In the genomic region with DNA sequence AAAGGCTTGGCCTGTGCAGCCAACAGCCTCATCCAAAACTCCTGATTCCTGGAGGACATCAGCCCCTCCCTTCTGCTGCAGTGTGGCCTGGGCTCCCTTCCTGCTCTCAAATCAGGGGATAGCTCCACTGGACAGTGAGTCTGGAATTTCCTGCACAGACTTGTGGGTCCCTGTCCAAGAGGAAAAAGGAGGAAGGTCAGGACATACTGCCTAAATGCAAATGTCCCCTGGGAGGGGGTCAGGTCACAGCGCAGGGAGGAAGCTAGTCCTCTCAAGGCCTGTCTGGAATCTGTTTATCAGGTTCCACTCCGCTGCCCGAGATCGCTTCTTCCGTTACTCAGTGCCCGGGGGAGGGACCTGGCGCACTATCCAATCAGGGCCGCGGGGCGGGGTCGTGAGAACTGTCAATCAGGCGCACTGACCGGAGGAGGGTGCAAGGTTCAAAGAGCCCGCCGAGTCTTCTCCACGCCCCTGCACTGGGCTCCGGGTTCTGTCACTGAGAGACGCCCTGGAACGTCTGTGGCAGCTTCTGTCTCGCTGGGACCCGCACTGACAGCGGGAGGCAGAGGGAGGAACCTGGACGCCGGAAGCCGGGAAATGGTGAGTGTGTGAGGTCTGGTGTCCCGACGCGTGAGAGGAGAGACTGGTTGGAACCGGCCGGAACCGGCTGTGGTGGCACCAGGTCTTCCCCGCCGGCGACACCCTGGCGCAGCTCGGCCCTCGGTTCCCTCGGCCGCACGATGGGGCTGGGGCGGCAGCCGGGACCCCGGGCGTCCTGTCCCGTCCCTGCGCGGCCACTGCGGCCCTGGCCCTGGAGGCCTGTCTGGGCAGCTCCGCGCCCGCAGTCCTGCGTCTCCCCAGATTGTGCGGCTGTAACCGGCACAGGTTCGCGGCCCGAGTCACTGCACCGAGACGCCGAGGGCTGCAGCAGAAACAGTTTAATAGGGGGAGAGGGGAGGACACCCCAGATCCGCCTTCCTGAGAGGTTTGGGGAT, we compare ENCODE assay signal across 1 cellular context.
A peak's percentile ranks its signal among the peaks of the same experiment; 100 is the strongest.
TF ChIP-seq lines count a peak whose summit lies in the region.

A gene (plus strand): TSS at position 404 of the 995 bp plus-strand sequence. CDS start 194 bp downstream, at position 598.

TF ChIP-seq in HepG2, 621 proteins besides CTCF, POLR2A, EP300 and RAD21 (continued from another document and continues in another):
- TF ChIP-seq, protein P1, sequence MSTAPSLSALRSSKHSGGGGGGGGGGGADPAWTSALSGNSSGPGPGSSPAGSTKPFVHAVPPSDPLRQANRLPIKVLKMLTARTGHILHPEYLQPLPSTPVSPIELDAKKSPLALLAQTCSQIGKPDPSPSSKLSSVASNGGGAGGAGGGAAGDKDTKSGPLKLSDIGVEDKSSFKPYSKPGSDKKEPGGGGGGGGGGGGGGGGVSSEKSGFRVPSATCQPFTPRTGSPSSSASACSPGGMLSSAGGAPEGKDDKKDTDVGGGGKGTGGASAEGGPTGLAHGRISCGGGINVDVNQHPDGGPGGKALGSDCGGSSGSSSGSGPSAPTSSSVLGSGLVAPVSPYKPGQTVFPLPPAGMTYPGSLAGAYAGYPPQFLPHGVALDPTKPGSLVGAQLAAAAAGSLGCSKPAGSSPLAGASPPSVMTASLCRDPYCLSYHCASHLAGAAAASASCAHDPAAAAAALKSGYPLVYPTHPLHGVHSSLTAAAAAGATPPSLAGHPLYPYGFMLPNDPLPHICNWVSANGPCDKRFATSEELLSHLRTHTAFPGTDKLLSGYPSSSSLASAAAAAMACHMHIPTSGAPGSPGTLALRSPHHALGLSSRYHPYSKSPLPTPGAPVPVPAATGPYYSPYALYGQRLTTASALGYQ (CRISPR knock-in tag; IDR thresholded peaks at IDR 0.05), result no peak
- peak; percentile 63; the same call in 1 of the 2 replicates for TF ChIP-seq ZMYM4 (CRISPR knock-in tag; IDR thresholded peaks at IDR 0.05)
- TF ChIP-seq, protein P2, sequence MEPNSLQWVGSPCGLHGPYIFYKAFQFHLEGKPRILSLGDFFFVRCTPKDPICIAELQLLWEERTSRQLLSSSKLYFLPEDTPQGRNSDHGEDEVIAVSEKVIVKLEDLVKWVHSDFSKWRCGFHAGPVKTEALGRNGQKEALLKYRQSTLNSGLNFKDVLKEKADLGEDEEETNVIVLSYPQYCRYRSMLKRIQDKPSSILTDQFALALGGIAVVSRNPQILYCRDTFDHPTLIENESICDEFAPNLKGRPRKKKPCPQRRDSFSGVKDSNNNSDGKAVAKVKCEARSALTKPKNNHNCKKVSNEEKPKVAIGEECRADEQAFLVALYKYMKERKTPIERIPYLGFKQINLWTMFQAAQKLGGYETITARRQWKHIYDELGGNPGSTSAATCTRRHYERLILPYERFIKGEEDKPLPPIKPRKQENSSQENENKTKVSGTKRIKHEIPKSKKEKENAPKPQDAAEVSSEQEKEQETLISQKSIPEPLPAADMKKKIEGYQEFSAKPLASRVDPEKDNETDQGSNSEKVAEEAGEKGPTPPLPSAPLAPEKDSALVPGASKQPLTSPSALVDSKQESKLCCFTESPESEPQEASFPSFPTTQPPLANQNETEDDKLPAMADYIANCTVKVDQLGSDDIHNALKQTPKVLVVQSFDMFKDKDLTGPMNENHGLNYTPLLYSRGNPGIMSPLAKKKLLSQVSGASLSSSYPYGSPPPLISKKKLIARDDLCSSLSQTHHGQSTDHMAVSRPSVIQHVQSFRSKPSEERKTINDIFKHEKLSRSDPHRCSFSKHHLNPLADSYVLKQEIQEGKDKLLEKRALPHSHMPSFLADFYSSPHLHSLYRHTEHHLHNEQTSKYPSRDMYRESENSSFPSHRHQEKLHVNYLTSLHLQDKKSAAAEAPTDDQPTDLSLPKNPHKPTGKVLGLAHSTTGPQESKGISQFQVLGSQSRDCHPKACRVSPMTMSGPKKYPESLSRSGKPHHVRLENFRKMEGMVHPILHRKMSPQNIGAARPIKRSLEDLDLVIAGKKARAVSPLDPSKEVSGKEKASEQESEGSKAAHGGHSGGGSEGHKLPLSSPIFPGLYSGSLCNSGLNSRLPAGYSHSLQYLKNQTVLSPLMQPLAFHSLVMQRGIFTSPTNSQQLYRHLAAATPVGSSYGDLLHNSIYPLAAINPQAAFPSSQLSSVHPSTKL (CRISPR knock-in tag; IDR thresholded peaks at IDR 0.05), result 0 out of 2 replicates have a peak, but pooled peaks have one; percentile 55
- TF ChIP-seq ZNF382 (CRISPR knock-in tag; IDR thresholded peaks at IDR 0.05; ENCODE audit: borderline replicate concordance), result no peak
- TF ChIP-seq, protein P3, sequence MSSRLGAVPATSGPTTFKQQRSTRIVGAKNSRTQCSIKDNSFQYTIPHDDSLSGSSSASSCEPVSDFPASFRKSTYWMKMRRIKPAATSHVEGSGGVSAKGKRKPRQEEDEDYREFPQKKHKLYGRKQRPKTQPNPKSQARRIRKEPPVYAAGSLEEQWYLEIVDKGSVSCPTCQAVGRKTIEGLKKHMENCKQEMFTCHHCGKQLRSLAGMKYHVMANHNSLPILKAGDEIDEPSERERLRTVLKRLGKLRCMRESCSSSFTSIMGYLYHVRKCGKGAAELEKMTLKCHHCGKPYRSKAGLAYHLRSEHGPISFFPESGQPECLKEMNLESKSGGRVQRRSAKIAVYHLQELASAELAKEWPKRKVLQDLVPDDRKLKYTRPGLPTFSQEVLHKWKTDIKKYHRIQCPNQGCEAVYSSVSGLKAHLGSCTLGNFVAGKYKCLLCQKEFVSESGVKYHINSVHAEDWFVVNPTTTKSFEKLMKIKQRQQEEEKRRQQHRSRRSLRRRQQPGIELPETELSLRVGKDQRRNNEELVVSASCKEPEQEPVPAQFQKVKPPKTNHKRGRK (CRISPR knock-in tag; IDR thresholded peaks at IDR 0.05), result no peak
- 0 out of 2 replicates have a peak, but pooled peaks have one; percentile 15 for TF ChIP-seq ZNF205 (CRISPR knock-in tag; IDR thresholded peaks at IDR 0.05)
- TF ChIP-seq POLR2AphosphoS2 (IDR thresholded peaks at IDR 0.05; ENCODE audit: low read depth, low read length), result no peak
- no peak for TF ChIP-seq ZNF724P (CRISPR knock-in tag; IDR thresholded peaks at IDR 0.05; ENCODE audit: borderline replicate concordance)
- TF ChIP-seq SMYD3 (CRISPR knock-in tag; IDR thresholded peaks at IDR 0.05), result 0 out of 2 replicates have a peak, but pooled peaks have one; percentile 87
- TF ChIP-seq ZMYM2 (CRISPR knock-in tag; IDR thresholded peaks at IDR 0.05), result no peak
- TF ChIP-seq HCFC1 (IDR thresholded peaks at IDR 0.05; ENCODE audit: low read depth, low read length), result no peak
- TF ChIP-seq PHB2 (IDR thresholded peaks at IDR 0.05; ENCODE audit: partially characterized antibody), result no peak
- TF ChIP-seq ATF7 (IDR thresholded peaks at IDR 0.05), result no peak
- TF ChIP-seq ATF7 (CRISPR knock-in tag; IDR thresholded peaks at IDR 0.05), result 0 out of 2 replicates have a peak, but pooled peaks have one; percentile 63
- TF ChIP-seq NKX3-1 (CRISPR knock-in tag; IDR thresholded peaks at IDR 0.05), result no peak
- no peak for TF ChIP-seq FLYWCH1 (CRISPR knock-in tag; IDR thresholded peaks at IDR 0.05)
- TF ChIP-seq, protein P4, sequence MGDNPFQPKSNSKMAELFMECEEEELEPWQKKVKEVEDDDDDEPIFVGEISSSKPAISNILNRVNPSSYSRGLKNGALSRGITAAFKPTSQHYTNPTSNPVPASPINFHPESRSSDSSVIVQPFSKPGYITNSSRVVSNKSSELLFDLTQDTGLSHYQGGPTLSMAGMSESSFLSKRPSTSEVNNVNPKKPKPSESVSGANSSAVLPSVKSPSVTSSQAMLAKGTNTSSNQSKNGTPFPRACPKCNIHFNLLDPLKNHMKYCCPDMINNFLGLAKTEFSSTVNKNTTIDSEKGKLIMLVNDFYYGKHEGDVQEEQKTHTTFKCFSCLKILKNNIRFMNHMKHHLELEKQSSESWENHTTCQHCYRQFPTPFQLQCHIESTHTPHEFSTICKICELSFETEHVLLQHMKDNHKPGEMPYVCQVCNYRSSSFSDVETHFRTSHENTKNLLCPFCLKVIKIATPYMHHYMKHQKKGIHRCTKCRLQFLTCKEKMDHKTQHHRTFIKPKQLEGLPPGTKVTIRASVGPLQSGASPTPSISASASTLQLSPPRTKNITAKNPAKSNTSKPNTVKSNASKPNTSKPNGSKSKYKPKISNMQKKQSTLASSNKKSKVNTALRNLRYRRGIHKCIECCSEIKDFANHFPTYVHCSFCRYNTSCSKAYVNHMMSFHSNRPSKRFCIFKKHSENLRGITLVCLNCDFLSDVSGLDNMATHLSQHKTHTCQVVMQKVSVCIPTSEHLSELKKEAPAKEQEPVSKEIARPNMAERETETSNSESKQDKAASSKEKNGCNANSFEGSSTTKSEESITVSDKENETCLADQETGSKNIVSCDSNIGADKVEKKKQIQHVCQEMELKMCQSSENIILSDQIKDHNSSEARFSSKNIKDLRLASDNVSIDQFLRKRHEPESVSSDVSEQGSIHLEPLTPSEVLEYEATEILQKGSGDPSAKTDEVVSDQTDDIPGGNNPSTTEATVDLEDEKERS (CRISPR knock-in tag; IDR thresholded peaks at IDR 0.05), result 0 out of 2 replicates have a peak, but pooled peaks have one; percentile 74
- TF ChIP-seq ZNF260 (CRISPR knock-in tag; IDR thresholded peaks at IDR 0.05; ENCODE audit: borderline replicate concordance, low read depth), result no peak
- no peak for TF ChIP-seq GTF2F1 (IDR thresholded peaks at IDR 0.05; ENCODE audit: low read length)
- TF ChIP-seq ZNF562 (CRISPR knock-in tag; IDR thresholded peaks at IDR 0.05; ENCODE audit: borderline replicate concordance), result no peak
- peak; percentile 62; the same call in 1 of the 2 replicates for TF ChIP-seq GFI1 (CRISPR knock-in tag; IDR thresholded peaks at IDR 0.05; ENCODE audit: borderline replicate concordance)
- TF ChIP-seq ZNF552 (CRISPR knock-in tag; IDR thresholded peaks at IDR 0.05; ENCODE audit: borderline replicate concordance), result no peak
- no peak for TF ChIP-seq ZNF567 (CRISPR knock-in tag; IDR thresholded peaks at IDR 0.05; ENCODE audit: borderline replicate concordance)
- TF ChIP-seq ZNF660 (CRISPR knock-in tag; IDR thresholded peaks at IDR 0.05; ENCODE audit: borderline replicate concordance, low read depth), result no peak
- TF ChIP-seq, protein P5, sequence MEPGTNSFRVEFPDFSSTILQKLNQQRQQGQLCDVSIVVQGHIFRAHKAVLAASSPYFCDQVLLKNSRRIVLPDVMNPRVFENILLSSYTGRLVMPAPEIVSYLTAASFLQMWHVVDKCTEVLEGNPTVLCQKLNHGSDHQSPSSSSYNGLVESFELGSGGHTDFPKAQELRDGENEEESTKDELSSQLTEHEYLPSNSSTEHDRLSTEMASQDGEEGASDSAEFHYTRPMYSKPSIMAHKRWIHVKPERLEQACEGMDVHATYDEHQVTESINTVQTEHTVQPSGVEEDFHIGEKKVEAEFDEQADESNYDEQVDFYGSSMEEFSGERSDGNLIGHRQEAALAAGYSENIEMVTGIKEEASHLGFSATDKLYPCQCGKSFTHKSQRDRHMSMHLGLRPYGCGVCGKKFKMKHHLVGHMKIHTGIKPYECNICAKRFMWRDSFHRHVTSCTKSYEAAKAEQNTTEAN (CRISPR knock-in tag; conservative IDR thresholded peaks at IDR 0.05), result no peak
- TF ChIP-seq ZSCAN31 (CRISPR knock-in tag; IDR thresholded peaks at IDR 0.05; ENCODE audit: low read depth), result 0 out of 2 replicates have a peak, but pooled peaks have one; percentile 62
- TF ChIP-seq ZBTB3 (CRISPR knock-in tag; IDR thresholded peaks at IDR 0.05; ENCODE audit: borderline replicate concordance, low read depth), result no peak
- no peak for TF ChIP-seq MBNL3 (CRISPR knock-in tag; conservative IDR thresholded peaks at IDR 0.05)
- 0 out of 2 replicates have a peak, but pooled peaks have one; percentile 30 for TF ChIP-seq NCOA1 (CRISPR knock-in tag; IDR thresholded peaks at IDR 0.05)
- TF ChIP-seq WIZ (CRISPR knock-in tag; IDR thresholded peaks at IDR 0.05), result no peak
- TF ChIP-seq, protein P6, sequence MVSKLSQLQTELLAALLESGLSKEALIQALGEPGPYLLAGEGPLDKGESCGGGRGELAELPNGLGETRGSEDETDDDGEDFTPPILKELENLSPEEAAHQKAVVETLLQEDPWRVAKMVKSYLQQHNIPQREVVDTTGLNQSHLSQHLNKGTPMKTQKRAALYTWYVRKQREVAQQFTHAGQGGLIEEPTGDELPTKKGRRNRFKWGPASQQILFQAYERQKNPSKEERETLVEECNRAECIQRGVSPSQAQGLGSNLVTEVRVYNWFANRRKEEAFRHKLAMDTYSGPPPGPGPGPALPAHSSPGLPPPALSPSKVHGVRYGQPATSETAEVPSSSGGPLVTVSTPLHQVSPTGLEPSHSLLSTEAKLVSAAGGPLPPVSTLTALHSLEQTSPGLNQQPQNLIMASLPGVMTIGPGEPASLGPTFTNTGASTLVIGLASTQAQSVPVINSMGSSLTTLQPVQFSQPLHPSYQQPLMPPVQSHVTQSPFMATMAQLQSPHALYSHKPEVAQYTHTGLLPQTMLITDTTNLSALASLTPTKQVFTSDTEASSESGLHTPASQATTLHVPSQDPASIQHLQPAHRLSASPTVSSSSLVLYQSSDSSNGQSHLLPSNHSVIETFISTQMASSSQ (IDR thresholded peaks at IDR 0.05; ENCODE audit: low read depth), result peak; percentile 57; the same call in 1 of the 2 replicates
- TF ChIP-seq, protein P6 (CRISPR knock-in tag; IDR thresholded peaks at IDR 0.05; ENCODE audit: borderline replicate concordance), result peak; percentile 81; the same call in 1 of the 2 replicates
- TF ChIP-seq, protein P7, sequence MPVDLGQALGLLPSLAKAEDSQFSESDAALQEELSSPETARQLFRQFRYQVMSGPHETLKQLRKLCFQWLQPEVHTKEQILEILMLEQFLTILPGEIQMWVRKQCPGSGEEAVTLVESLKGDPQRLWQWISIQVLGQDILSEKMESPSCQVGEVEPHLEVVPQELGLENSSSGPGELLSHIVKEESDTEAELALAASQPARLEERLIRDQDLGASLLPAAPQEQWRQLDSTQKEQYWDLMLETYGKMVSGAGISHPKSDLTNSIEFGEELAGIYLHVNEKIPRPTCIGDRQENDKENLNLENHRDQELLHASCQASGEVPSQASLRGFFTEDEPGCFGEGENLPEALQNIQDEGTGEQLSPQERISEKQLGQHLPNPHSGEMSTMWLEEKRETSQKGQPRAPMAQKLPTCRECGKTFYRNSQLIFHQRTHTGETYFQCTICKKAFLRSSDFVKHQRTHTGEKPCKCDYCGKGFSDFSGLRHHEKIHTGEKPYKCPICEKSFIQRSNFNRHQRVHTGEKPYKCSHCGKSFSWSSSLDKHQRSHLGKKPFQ (CRISPR knock-in tag; IDR thresholded peaks at IDR 0.05; ENCODE audit: insufficient replicate concordance), result peak; percentile 81
- TF ChIP-seq NR2F1 (CRISPR knock-in tag; IDR thresholded peaks at IDR 0.05), result 0 out of 4 replicates have a peak, but pooled peaks of 1 of the 2 experiments have one; percentile 12
- TF ChIP-seq DNMT1 (CRISPR knock-in tag; IDR thresholded peaks at IDR 0.05), result no peak
- TF ChIP-seq ZNF274 (CRISPR knock-in tag; IDR thresholded peaks at IDR 0.05), result 0 out of 2 replicates have a peak, but pooled peaks have one; percentile 22
- TF ChIP-seq MEIS1 (CRISPR knock-in tag; IDR thresholded peaks at IDR 0.05; ENCODE audit: borderline replicate concordance), result peak; percentile 92
- no peak for TF ChIP-seq CREB1 (IDR thresholded peaks at IDR 0.05)
- peak; percentile 52; the same call in 1 of the 2 replicates for TF ChIP-seq CREB1 (CRISPR knock-in tag; IDR thresholded peaks at IDR 0.05)
